14 cellular contexts compared by ENCODE assay signal in the genomic region with DNA sequence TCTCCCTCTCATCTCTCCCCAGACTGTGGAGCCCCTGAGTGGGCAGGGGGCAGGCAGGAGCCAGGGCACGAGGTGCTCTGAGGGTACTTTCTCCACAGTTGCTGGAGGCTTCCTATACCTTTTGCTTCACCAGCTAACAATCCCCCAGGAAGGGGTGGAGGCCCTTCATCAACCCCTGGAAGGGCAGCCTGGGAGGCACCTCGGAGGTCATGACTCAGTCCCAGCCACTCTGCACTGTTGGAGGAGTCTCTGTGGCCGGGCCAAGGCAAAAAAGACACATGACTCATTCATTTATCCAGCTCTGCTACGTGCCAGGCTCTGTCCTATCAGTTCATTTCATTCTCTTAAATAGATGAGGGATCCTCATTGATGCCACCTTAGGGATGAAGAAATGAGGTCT. TPM values are rescaled to one million over a fixed set of nuclear protein-coding genes. Genes with fewer than 3 reads are reported as not detected.
A peak's percentile ranks its signal among the peaks of the same experiment; 100 is the strongest.
DNase-seq lines count a peak whose midpoint lies in the region; ATAC-seq and TF ChIP-seq lines count a peak whose summit lies in the region.
"Had no signal": no experiment of that assay in that cellular context is flagged by ENCODE, and none has a peak within 500 bp of the region (broad histone marks: within the 10 kb centered on the region; RNA-seq: fewer than 3 reads in every experiment).

No MANE protein-coding gene starts in this region.

- intact Hi-C loops in Panc1 (cut with micrococcal nuclease; ENCODE audit: unreplicated experiment) (no loop called here), gastrocnemius medialis (cut with DNase I; ENCODE audit: low total_unique reads) (no loop called here)

- H3K27ac ChIP-seq in Panc1 (ENCODE audit: low read length) (no peak overlapping the region), coronary artery (no peak overlapping the region), gastrocnemius medialis (no peak overlapping the region)
- H3K27ac ChIP-seq: esophagus squamous epithelium, neutrophil, stomach had no signal

- DNase-seq in H7, result peak; percentile 5
- no peak for DNase-seq in Panc1 (ENCODE audit: low read depth, low spot score)
- peak; percentile 62 for DNase-seq in coronary artery (ENCODE audit: low spot score)
- DNase-seq in gastrocnemius medialis, result peak; percentile 39 to 59
- DNase-seq in NCI-H187 treated with DMSO at 0.1 percent for 48 hours (lab: John Stamatoyannopoulos, UW), result no peak
- no peak for DNase-seq in anterior cingulate cortex (lab: John Stamatoyannopoulos, UW)
- no peak for DNase-seq in DMS 273 treated with DMSO at 0.1 percent for 48 hours (lab: John Stamatoyannopoulos, UW)
- DNase-seq: activated CD8-positive, alpha-beta memory T cell treated with anti-CD3 and anti-CD28 coated beads, Interleukin-2, amount 50 U/mL, for 4 hours; esophagus squamous epithelium; H9; mesenchymal stem cell; small intestine; stomach had no signal

- no peaks in the 10 kb centered on the region for H3K36me3 ChIP-seq in H7 (replicated peaks; ENCODE audit: control insufficient read depth, insufficient read depth, low read length)
- H3K36me3 ChIP-seq in Panc1 (ENCODE audit: control insufficient read depth, insufficient read depth, low read length), result no peaks in the 10 kb centered on the region
- no peaks in the 10 kb centered on the region for H3K36me3 ChIP-seq in gastrocnemius medialis
- H3K36me3 ChIP-seq: esophagus squamous epithelium, neutrophil, stomach had no signal

- TF ChIP-seq CTCF in Panc1 (IDR thresholded peaks at IDR 0.05) (no peak), coronary artery (IDR thresholded peaks at IDR 0.05) (no peak), gastrocnemius medialis (IDR thresholded peaks at IDR 0.05 in 4 of 5, conservative IDR thresholded peaks at IDR 0.05 in 1 of 5) (no peak)

- no TSS peak for BruUV-seq in Panc1 (replicated peaks; lab: Mats Ljungman, UMichigan)

- no peak for TF ChIP-seq POLR2A in gastrocnemius medialis (IDR thresholded peaks at IDR 0.05)

- no peaks in the 10 kb centered on the region; the same call in 1 of the 2 replicates for H3K27me3 ChIP-seq in H7 (ENCODE audit: control insufficient read depth, insufficient read depth, low read length)
- peaks cover 7% of the 10 kb centered on the region; the same call in 1 of the 2 replicates for H3K27me3 ChIP-seq in Panc1 (ENCODE audit: control insufficient read depth, insufficient read depth, low read length)
- no peaks in the 10 kb centered on the region for H3K27me3 ChIP-seq in gastrocnemius medialis
- H3K27me3 ChIP-seq: esophagus squamous epithelium, neutrophil, stomach had no signal

- CTCF ChIA-PET in Panc1 (lab: Charles Lee), result interaction anchor here (0.6 kb wide), 1 partner anchor 990 kb away, joined by 3 read pairs; no protein-coding TSS in a partner anchor

- H3K4me3 ChIP-seq in H7 (ENCODE audit: insufficient read depth, low read depth, low read length) (no peak overlapping the region), Panc1 (ENCODE audit: low read depth in 2 of 2, low read length in 2 of 2) (no peak overlapping the region), coronary artery (no peak overlapping the region), gastrocnemius medialis (no peak overlapping the region)
- H3K4me3 ChIP-seq: esophagus squamous epithelium, stomach had no signal

- POLR2A ChIA-PET in Panc1 (lab: Charles Lee), result no interaction called here

- H3K9me3 ChIP-seq in Panc1 (ENCODE audit: control insufficient read depth, insufficient read depth, low read depth, low read length) (no peaks in the 10 kb centered on the region), gastrocnemius medialis (no peaks in the 10 kb centered on the region)
- H3K9me3 ChIP-seq: esophagus squamous epithelium, neutrophil had no signal

- H3K4me1 ChIP-seq in Panc1 (ENCODE audit: control insufficient read depth, insufficient read depth, low read length), result no peaks in the 10 kb centered on the region
- H3K4me1 ChIP-seq in gastrocnemius medialis, result peaks cover 17 to 19% of the 10 kb centered on the region in 2 donors
- H3K4me1 ChIP-seq: esophagus squamous epithelium, stomach had no signal

- ATAC-seq in Panc1 (0 out of 2 replicates have a peak, but pooled peaks have one; percentile 41), gastrocnemius medialis (peak; percentile 61 to 86)

- in situ Hi-C loops in Panc1 (cut with HindIII; ENCODE audit: low pct_unique_long_range_greater_than_20kb, low sequenced_read_pairs) (no loop called here), gastrocnemius medialis (cut with MboI; ENCODE audit: low sequenced_read_pairs in 4 of 4) (no loop called here)

RNA-seq across cellular contexts. Expression of gene KY, which starts 15.6 kb away (rescaled TPM):
- total RNA-seq in H7 (2014; rRNA removed; shearing (Covaris generic)), result 0.07 TPM in 1 of 2 replicates, not detected in the other
- total RNA-seq in Panc1 (2021; ENCODE audit: unreplicated experiment) (not detected), gastrocnemius medialis (1 to 10 TPM in 3 of 4 donors, under 1 TPM in 1; 0.68 to 3.3 (median 1.8) TPM)
- not detected for polyA plus RNA-seq in Panc1 (2012; ENCODE audit: insufficient read length)
- total RNA-seq: H9 had no signal

Comparison
In these comparisons a context has a peak if more than half of its experiments do, and no peak if none do; other contexts are left out.
1. DNase-seq: peak in H7 (single experiment), coronary artery (single experiment) and gastrocnemius medialis (2 of 2); none in Panc1 (single experiment), NCI-H187 treated with DMSO at 0.1 percent for 48 hours (single experiment), anterior cingulate cortex (0 of 58) and DMS 273 treated with DMSO at 0.1 percent for 48 hours (single experiment).